ENCODE assay signal across 8 cellular contexts in the genomic region with DNA sequence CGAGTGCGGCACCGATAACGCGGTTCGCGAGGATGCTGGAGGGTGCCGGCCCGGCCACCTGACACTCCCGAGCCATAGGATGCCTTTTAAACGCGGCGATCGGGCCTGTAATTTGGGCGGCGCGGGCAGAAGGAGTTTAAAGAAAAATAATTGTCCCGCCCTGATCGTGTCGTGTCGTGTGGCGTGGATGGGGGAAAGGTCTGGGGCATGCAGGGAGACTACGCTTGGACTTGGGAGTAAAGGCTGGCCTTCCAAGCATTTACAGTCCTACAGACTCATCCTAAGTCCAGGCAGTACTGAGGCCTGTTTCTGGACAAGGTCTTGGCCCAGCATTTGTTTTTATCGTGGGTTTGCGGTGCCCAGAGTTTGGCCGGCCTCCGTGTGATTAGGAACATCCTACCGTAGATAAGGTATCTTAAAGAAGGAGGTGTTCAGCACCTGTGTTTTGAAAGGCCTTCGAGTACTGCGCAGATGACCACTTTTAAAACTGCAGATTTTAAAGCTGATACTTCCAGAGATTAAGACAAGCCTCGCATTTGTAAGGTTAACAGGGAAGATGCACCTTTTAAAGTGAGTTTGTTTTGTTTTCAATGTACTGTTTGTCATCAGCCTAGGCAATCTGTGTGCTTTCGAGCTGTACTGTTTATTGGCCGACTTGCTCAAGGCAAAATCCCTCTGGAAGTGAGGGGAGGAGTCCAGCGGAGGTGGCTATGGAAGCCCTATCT. TPM values are rescaled to one million over a fixed set of nuclear protein-coding genes. Genes with fewer than 3 reads are reported as not detected.
DNase-seq lines count a peak whose midpoint lies in the region; ATAC-seq, FAIRE-seq and TF ChIP-seq lines count a peak whose summit lies in the region.

No MANE protein-coding gene starts in this region.

- peak overlapping the region; percentile 87 for H3K9ac ChIP-seq in keratinocyte (ENCODE audit: control insufficient read depth, extremely low read depth, insufficient read depth, low read length)

- peaks cover 4% of the 10 kb centered on the region for H3K36me3 Mint-ChIP-seq in IgD-negative memory B cell
- H3K36me3 Mint-ChIP-seq in stimulated activated naive B cell treated with anti-CD40 and anti-IgM and Interleukin-4, amounts not matched to agents 10 μg/mL and 1 μg/mL and 100 μg/mL, for 72 hours: peaks cover 24 to 36% of the 10 kb centered on the region in 2 donors

- H2AFZ ChIP-seq in keratinocyte (ENCODE audit: control insufficient read depth, low read length): no peak overlapping the region

- H3F3A ChIP-seq in DOHH2 (ENCODE audit: control insufficient read depth, insufficient read depth): peaks cover 36% of the 10 kb centered on the region

- dilution Hi-C loops in keratinocyte (cut with MboI; ENCODE audit: extremely low pct_ligation_motif_present, low sequenced_read_pairs): no loop called here

- H4K20me1 ChIP-seq in DOHH2 (ENCODE audit: control insufficient read depth, insufficient read depth, low read depth, low read length): 0 out of 2 replicates have a peak, but pooled peaks cover 16% of the 10 kb centered on the region
- H4K20me1 ChIP-seq in keratinocyte (ENCODE audit: control insufficient read depth, extremely low read depth, insufficient read depth, low read length): no peaks in the 10 kb centered on the region

- no peaks in the 10 kb centered on the region for H3K27me3 ChIP-seq in DOHH2 (ENCODE audit: control insufficient read depth, low read length)
- no peaks in the 10 kb centered on the region for H3K27me3 ChIP-seq in RWPE2 (ENCODE audit: insufficient read depth, poor library complexity, severe bottlenecking)
- no peaks in the 10 kb centered on the region for H3K27me3 ChIP-seq in keratinocyte (ENCODE audit: control insufficient read depth, extremely low read depth, insufficient read depth, low read length)

- ATAC-seq in RWPE2 (ENCODE audit: low read depth): peak; percentile 53
- ATAC-seq in stimulated activated naive B cell treated with anti-CD40 and anti-IgM and Interleukin-4, amounts not matched to agents 10 μg/mL and 1 μg/mL and 100 μg/mL, for 72 hours (replicated peaks): no peak

- peaks cover 56% of the 10 kb centered on the region for H3K36me3 ChIP-seq in DOHH2 (ENCODE audit: control insufficient read depth, low read length)
- peaks cover 55% of the 10 kb centered on the region for H3K36me3 ChIP-seq in RWPE2 (ENCODE audit: low read depth)
- peaks cover 2 to 8% of the 10 kb centered on the region in 2 experiments for H3K36me3 ChIP-seq in keratinocyte (ENCODE audit: control insufficient read depth in 2 of 2, extremely low read depth in 1 of 2, insufficient read depth in 2 of 2, low read length in 2 of 2)

- no peaks in the 10 kb centered on the region for H3K9me3 Mint-ChIP-seq in IgD-negative memory B cell
- H3K9me3 Mint-ChIP-seq in stimulated activated naive B cell treated with anti-CD40 and anti-IgM and Interleukin-4, amounts not matched to agents 10 μg/mL and 1 μg/mL and 100 μg/mL, for 72 hours: no peaks in the 10 kb centered on the region

- no peaks in the 10 kb centered on the region for H3K9me2 ChIP-seq in DOHH2 (replicated peaks; ENCODE audit: control insufficient read depth, low read length)

- peaks cover 27 to 40% (median 30%) of the 10 kb centered on the region in 3 donors for H3K4me1 Mint-ChIP-seq in IgD-negative memory B cell
- H3K4me1 Mint-ChIP-seq in stimulated activated naive B cell treated with anti-CD40 and anti-IgM and Interleukin-4, amounts not matched to agents 10 μg/mL and 1 μg/mL and 100 μg/mL, for 72 hours: peaks cover 11 to 28% of the 10 kb centered on the region in 2 donors

- H3K27ac ChIP-seq in DOHH2 (ENCODE audit: low read depth, low read length) (peak overlapping the region; percentile 70), RWPE2 (ENCODE audit: poor library complexity, severe bottlenecking) (peak overlapping the region; percentile 85), caudate nucleus (ENCODE audit: low read depth, low read length) (peak overlapping the region; percentile 24), keratinocyte (ENCODE audit: control insufficient read depth, insufficient read depth, low read length) (peak overlapping the region; percentile 95)

- H3K9me1 ChIP-seq in keratinocyte (ENCODE audit: control insufficient read depth, extremely low read depth, insufficient read depth, low read length): no peaks in the 10 kb centered on the region

- H3K27me3 Mint-ChIP-seq in IgD-negative memory B cell: peaks cover under 1% of the 10 kb centered on the region
- H3K27me3 Mint-ChIP-seq in stimulated activated naive B cell treated with anti-CD40 and anti-IgM and Interleukin-4, amounts not matched to agents 10 μg/mL and 1 μg/mL and 100 μg/mL, for 72 hours: no peaks in the 10 kb centered on the region

- H3K79me2 ChIP-seq in DOHH2 (ENCODE audit: control insufficient read depth, low read length) (peaks cover 83% of the 10 kb centered on the region), keratinocyte (ENCODE audit: control insufficient read depth, insufficient read depth, low read length) (peaks cover 61% of the 10 kb centered on the region)

- H3K9me3 ChIP-seq in DOHH2 (ENCODE audit: control insufficient read depth, insufficient read depth, low read length): no peaks in the 10 kb centered on the region
- no peaks in the 10 kb centered on the region for H3K9me3 ChIP-seq in RWPE2 (ENCODE audit: severe bottlenecking)
- H3K9me3 ChIP-seq in keratinocyte (ENCODE audit: control insufficient read depth, low read depth, low read length): no peaks in the 10 kb centered on the region

- H3K4me1 ChIP-seq in DOHH2 (ENCODE audit: control insufficient read depth, low read length) (peaks cover 57% of the 10 kb centered on the region), RWPE2 (ENCODE audit: insufficient read depth, poor library complexity, severe bottlenecking) (peaks cover 25% of the 10 kb centered on the region), keratinocyte (ENCODE audit: control insufficient read depth, extremely low read depth, insufficient read depth, low read length) (peaks cover 33% of the 10 kb centered on the region)

- TF ChIP-seq CTCF in DOHH2 (IDR thresholded peaks at IDR 0.05; ENCODE audit: low read depth, low read length, poor library complexity, severe bottlenecking) (no peak), RWPE2 (IDR thresholded peaks at IDR 0.05; ENCODE audit: poor library complexity, severe bottlenecking) (no peak), keratinocyte (optimal IDR thresholded peaks at IDR 0.05 in 1 of 3, IDR thresholded peaks at IDR 0.05 in 1 of 3, conservative IDR thresholded peaks at IDR 0.05 in 1 of 3; ENCODE audit: extremely low read depth in 1 of 3, insufficient read depth in 2 of 3, low read length in 3 of 3) (no peak)

- peak overlapping the region; percentile 92 for H3K4me3 ChIP-seq in DOHH2 (ENCODE audit: low read length)
- H3K4me3 ChIP-seq in RWPE2 (ENCODE audit: severe bottlenecking): peak overlapping the region; percentile 90
- peak overlapping the region; percentile 71 to 86 (median 71) for H3K4me3 ChIP-seq in keratinocyte (ENCODE audit: control insufficient read depth in 2 of 3, extremely low read depth in 1 of 3, insufficient read depth in 2 of 3, low read depth in 1 of 3, low read length in 3 of 3)

- DNase-seq in RWPE2 (ENCODE audit: low spot score) (peak; percentile 72), caudate nucleus (lab: John Stamatoyannopoulos, UW) (peak in 2 of 61 donors; percentile 1 to 13), keratinocyte (ENCODE audit: low read depth, low spot score) (no peak), pons (ENCODE audit: low spot score) (no peak), GM19240 (ENCODE audit: insufficient read length, low spot score) (no peak)
- DNase-seq in stimulated activated naive B cell treated with anti-CD40 and anti-IgM and Interleukin-4, amounts not matched to agents 10 μg/mL and 1 μg/mL and 100 μg/mL, for 72 hours: no peak

- peak overlapping the region; percentile 89 to 98 (median 94) for H3K4me3 Mint-ChIP-seq in IgD-negative memory B cell
- H3K4me3 Mint-ChIP-seq in stimulated activated naive B cell treated with anti-CD40 and anti-IgM and Interleukin-4, amounts not matched to agents 10 μg/mL and 1 μg/mL and 100 μg/mL, for 72 hours: peak overlapping the region; percentile 98 to 99

- H3K4me2 ChIP-seq in DOHH2 (ENCODE audit: low read length) (peak overlapping the region; percentile 64), keratinocyte (ENCODE audit: control insufficient read depth, extremely low read depth, insufficient read depth, low read depth, low read length) (peak overlapping the region; percentile 83)

- FAIRE-seq in keratinocyte (lab: Jason Lieb, UNC): peak; percentile 46

- H3K27ac Mint-ChIP-seq in IgD-negative memory B cell: peak overlapping the region; percentile 72 to 96 (median 94)
- H3K27ac Mint-ChIP-seq in stimulated activated naive B cell treated with anti-CD40 and anti-IgM and Interleukin-4, amounts not matched to agents 10 μg/mL and 1 μg/mL and 100 μg/mL, for 72 hours: peak overlapping the region; percentile 95

RNA-seq across cellular contexts. Expression of a gene that starts 1.5 kb away (rescaled TPM):
- polyA plus RNA-seq in IgD-negative memory B cell (47.8 TPM), keratinocyte (18.2 to 39.2 TPM (median 19.9 TPM) in 3 replicates)
- polyA plus RNA-seq in keratinocyte (2011; ENCODE audit: low read depth): 169 TPM
- polyA plus RNA-seq in keratinocyte (2011; cell fraction: cytosol; rRNA removed): 8.5 and 15.1 TPM in 2 replicates
- polyA plus RNA-seq in keratinocyte (2011; cell fraction: nucleus; rRNA removed): 29.7 and 38.1 TPM in 2 replicates
- polyA plus RNA-seq in keratinocyte (2012; ENCODE audit: low replicate concordance): 11.3 and 33.3 TPM in 2 replicates
- 3.1 to 33.5 TPM (median 19.8 TPM) in 3 replicates for polyA minus RNA-seq in keratinocyte
- polyA minus RNA-seq in keratinocyte (2011; cell fraction: cytosol; rRNA and poly(A)+ RNA removed): 10.6 TPM
- polyA minus RNA-seq in keratinocyte (2011; cell fraction: nucleus; rRNA and poly(A)+ RNA removed): 16.2 and 29.6 TPM in 2 replicates

Comparison
In these comparisons a context has a peak if more than half of its experiments do, and no peak if none do; other contexts are left out.
1. H3K27ac ChIP-seq: peak in every context shown above with its lines; median percentile 95 in keratinocyte; 85 in RWPE2; 70 in DOHH2; 24 in caudate nucleus.